ENCODE assay signal across 8 cellular contexts in the genomic region with DNA sequence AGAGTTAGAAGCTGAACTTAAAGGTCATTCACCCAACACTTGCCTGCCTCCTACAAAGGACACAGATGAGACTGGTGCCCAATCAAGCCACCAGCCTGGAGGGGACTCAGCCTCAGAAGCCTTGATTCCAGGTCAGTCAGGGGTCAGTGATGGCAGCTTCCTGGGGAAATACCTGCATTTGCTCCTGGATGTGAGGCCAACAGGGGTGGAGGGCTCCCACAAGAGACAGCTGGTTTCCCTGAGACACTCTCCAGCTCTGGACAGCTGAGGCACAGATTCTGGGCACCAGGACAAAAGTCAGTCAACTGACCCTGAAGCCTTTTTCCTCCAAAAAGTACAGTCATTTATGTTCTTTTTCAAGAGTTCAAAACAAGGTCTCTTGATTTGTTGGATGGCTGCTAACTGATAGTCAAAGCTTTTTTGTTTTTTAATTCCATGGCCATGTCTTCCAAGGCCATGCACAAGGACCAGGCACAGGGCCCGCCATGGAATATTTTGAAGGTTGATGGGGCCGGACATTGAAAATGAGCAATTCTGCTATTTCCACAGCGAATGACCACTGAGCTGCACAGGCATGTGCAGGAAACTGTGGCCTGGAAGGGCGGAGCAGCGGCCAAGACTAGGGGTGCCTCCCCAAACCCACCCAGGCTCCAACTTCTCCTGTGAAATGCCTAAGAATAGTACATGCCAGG. TPM values are rescaled to one million over a fixed set of nuclear protein-coding genes. Genes with fewer than 3 reads are reported as not detected.
DNase-seq lines count a peak whose midpoint lies in the region; ATAC-seq and TF ChIP-seq lines count a peak whose summit lies in the region.

No MANE protein-coding gene starts in this region.

- POLR2A ChIA-PET in naive thymus-derived CD8-positive, alpha-beta T cell (lab: Charles Lee): no interaction called here

- H3K4me3 ChIP-seq in ACC112 (ENCODE audit: low read depth, low read length): peak overlapping the region; percentile 84
- H3K4me3 ChIP-seq in HAP-1: peak overlapping the region; percentile 60
- peak overlapping the region in 2 of 3 experiments; percentile 76 to 81 for H3K4me3 ChIP-seq in mammary epithelial cell (replicated peaks in 1 of 3; ENCODE audit: insufficient read depth in 1 of 3, low read depth in 2 of 3, low read length in 3 of 3)

- no TSS peak for BruUV-seq in mammary epithelial cell (replicated peaks; lab: Mats Ljungman, UMichigan)

- no peak overlapping the region for H3K9ac ChIP-seq in mammary epithelial cell (ENCODE audit: insufficient read depth, low read length)

- no peaks in the 10 kb centered on the region for H3K27me3 ChIP-seq in ACC112 (ENCODE audit: insufficient read depth, low read length)
- H3K27me3 ChIP-seq in HAP-1 (ENCODE audit: low read depth): no peaks in the 10 kb centered on the region
- H3K27me3 ChIP-seq in mammary epithelial cell (ENCODE audit: insufficient read depth, low read length): no peaks in the 10 kb centered on the region

- in situ Hi-C loops in HAP-1 (cut with MboI; ENCODE audit: low sequenced_read_pairs) (no loop called here), mammary epithelial cell (cut with MboI; ENCODE audit: low sequenced_read_pairs in 2 of 2) (no loop called here)

- peaks cover 12 to 19% (median 16%) of the 10 kb centered on the region in 4 donors for H3K4me1 Mint-ChIP-seq in naive thymus-derived CD8-positive, alpha-beta T cell
- H3K4me1 Mint-ChIP-seq in activated CD8-positive, alpha-beta memory T cell treated with anti-CD3 and anti-CD28 coated beads, Interleukin-2, amount 10 ng/mL, durations not matched to agents 7 days and 5 days: peaks cover 4% of the 10 kb centered on the region

- H3K9me3 Mint-ChIP-seq in naive thymus-derived CD8-positive, alpha-beta T cell: no peaks in the 10 kb centered on the region
- H3K9me3 Mint-ChIP-seq in activated CD8-positive, alpha-beta memory T cell treated with anti-CD3 and anti-CD28 coated beads, Interleukin-2, amount 10 ng/mL, durations not matched to agents 7 days and 5 days (ENCODE audit: low read depth): no peaks in the 10 kb centered on the region

- no peak overlapping the region for H2AFZ ChIP-seq in ACC112 (ENCODE audit: low read length, unreplicated experiment)
- no peak overlapping the region for H2AFZ ChIP-seq in mammary epithelial cell (ENCODE audit: low read depth, low read length)

- ATAC-seq in naive thymus-derived CD8-positive, alpha-beta T cell: no peak
- ATAC-seq in activated CD8-positive, alpha-beta memory T cell treated with anti-CD3 and anti-CD28 coated beads, Interleukin-2, amount 10 ng/mL, durations not matched to agents 7 days and 5 days: no peak
- ATAC-seq in GM21619 (IDR thresholded peaks at IDR 0.05; ENCODE audit: unreplicated experiment): no peak

- DNase-seq in HAP-1 (ENCODE audit: low spot score in 2 of 2) (no peak), mammary epithelial cell (no peak), cortex of kidney (lab: John Stamatoyannopoulos, UW) (no peak), HK-2 (ENCODE audit: unreplicated experiment) (no peak)
- DNase-seq in naive thymus-derived CD8-positive, alpha-beta T cell: no peak
- no peak for DNase-seq in activated CD8-positive, alpha-beta memory T cell treated with anti-CD3 and anti-CD28 coated beads, Interleukin-2, amount 10 ng/mL, durations not matched to agents 7 days and 5 days

- dilution Hi-C loops in mammary epithelial cell (cut with HindIII; ENCODE audit: low sequenced_read_pairs): no loop called here

- H3K27ac Mint-ChIP-seq in naive thymus-derived CD8-positive, alpha-beta T cell: peak overlapping the region in 3 of 10 donors; percentile 17 to 70 (median 30)
- H3K27ac Mint-ChIP-seq in activated CD8-positive, alpha-beta memory T cell treated with anti-CD3 and anti-CD28 coated beads, Interleukin-2, amount 10 ng/mL, durations not matched to agents 7 days and 5 days: no peak overlapping the region

- H3K4me1 ChIP-seq in ACC112 (ENCODE audit: control insufficient read depth, insufficient read depth, low read length, unreplicated experiment) (peaks cover 30% of the 10 kb centered on the region), HAP-1 (peaks cover 29% of the 10 kb centered on the region), mammary epithelial cell (ENCODE audit: insufficient read depth, low read length) (peaks cover 42% of the 10 kb centered on the region)

- no peak overlapping the region for H3K27ac ChIP-seq in ACC112 (ENCODE audit: low read depth, low read length)
- H3K27ac ChIP-seq in mammary epithelial cell (ENCODE audit: insufficient read depth, low read depth, low read length): peak overlapping the region; percentile 51

- H3K79me2 ChIP-seq in ACC112 (ENCODE audit: control insufficient read depth, insufficient read depth, low read length, unreplicated experiment) (peaks cover 46% of the 10 kb centered on the region), mammary epithelial cell (ENCODE audit: insufficient read depth, low read length) (peaks cover 65% of the 10 kb centered on the region)

- no peaks in the 10 kb centered on the region for H4K20me1 ChIP-seq in mammary epithelial cell (ENCODE audit: insufficient read depth, low read length)

- WGBS in mammary epithelial cell (ENCODE audit: low coverage, missing lambda C conversion rate): 98% methylated on average over 5 of the region's 5 CpGs

- H3K4me2 ChIP-seq in mammary epithelial cell (ENCODE audit: insufficient read depth, low read depth, low read length): peak overlapping the region; percentile 93

- H3K4me3 Mint-ChIP-seq in naive thymus-derived CD8-positive, alpha-beta T cell: peak overlapping the region; percentile 27 to 78 (median 68)
- H3K4me3 Mint-ChIP-seq in activated CD8-positive, alpha-beta memory T cell treated with anti-CD3 and anti-CD28 coated beads, Interleukin-2, amount 10 ng/mL, durations not matched to agents 7 days and 5 days: no peak overlapping the region

- H3K9me3 ChIP-seq in HAP-1 (no peaks in the 10 kb centered on the region), mammary epithelial cell (replicated peaks; ENCODE audit: insufficient read depth, low read length) (no peaks in the 10 kb centered on the region)

- H3K36me3 ChIP-seq in ACC112 (ENCODE audit: insufficient read depth, low read length) (no peaks in the 10 kb centered on the region), HAP-1 (replicated peaks) (no peaks in the 10 kb centered on the region; the same call in 1 of the 2 replicates), mammary epithelial cell (ENCODE audit: insufficient read depth, low read length) (peaks cover 4% of the 10 kb centered on the region)

- peaks cover 6 to 23% (median 11%) of the 10 kb centered on the region in 5 donors for H3K27me3 Mint-ChIP-seq in naive thymus-derived CD8-positive, alpha-beta T cell
- H3K27me3 Mint-ChIP-seq in activated CD8-positive, alpha-beta memory T cell treated with anti-CD3 and anti-CD28 coated beads, Interleukin-2, amount 10 ng/mL, durations not matched to agents 7 days and 5 days: peaks cover 34% of the 10 kb centered on the region

- intact Hi-C loops in mammary epithelial cell (cut with micrococcal nuclease): loop anchor here (2.0 kb wide), 1 partner anchor 19 kb away; no protein-coding TSS in a partner anchor

- CTCF ChIA-PET in mammary epithelial cell (lab: Charles Lee; ENCODE audit: low non-redundant PET): interaction anchor here (0.7 kb wide), 1 partner anchor 62 kb away, joined by 3 read pairs; no protein-coding TSS in a partner anchor
- CTCF ChIA-PET in activated CD8-positive, alpha-beta memory T cell treated with anti-CD3 and anti-CD28 coated beads, Interleukin-2, amount 10 ng/mL, durations not matched to agents 7 days and 5 days (lab: Charles Lee): no interaction called here

- H3K36me3 Mint-ChIP-seq in naive thymus-derived CD8-positive, alpha-beta T cell: no peaks in the 10 kb centered on the region
- H3K36me3 Mint-ChIP-seq in activated CD8-positive, alpha-beta memory T cell treated with anti-CD3 and anti-CD28 coated beads, Interleukin-2, amount 10 ng/mL, durations not matched to agents 7 days and 5 days: no peaks in the 10 kb centered on the region

- TF ChIP-seq CTCF in mammary epithelial cell (conservative IDR thresholded peaks at IDR 0.05 in 1 of 2, IDR thresholded peaks at IDR 0.05 in 1 of 2; ENCODE audit: extremely low read depth in 1 of 2, insufficient read depth in 1 of 2, low read depth in 1 of 2, low read length in 2 of 2): no peak

RNA-seq across cellular contexts. Expression of gene C2CD2, which starts 1.8 kb away (rescaled TPM):
- 10 to 100 TPM; 29.1 to 36.7 TPM for total RNA-seq in mammary epithelial cell
- polyA plus RNA-seq in mammary epithelial cell: 28.0 TPM
- 90.3 TPM for polyA minus RNA-seq in mammary epithelial cell
- 10 to 100 TPM; 13.0 to 14.6 TPM for total RNA-seq in naive thymus-derived CD8-positive, alpha-beta T cell
- 1 to 10 TPM; 2.4 to 3.7 (median 2.8) TPM for polyA plus RNA-seq in naive thymus-derived CD8-positive, alpha-beta T cell
- total RNA-seq in activated CD8-positive, alpha-beta memory T cell treated with anti-CD3 and anti-CD28 coated beads, Interleukin-2, amount 10 ng/mL, durations not matched to agents 7 days and 5 days: 10 to 100 TPM in 1 of 2 experiments, 1 to 10 TPM in 1; 6.4 to 10.7 TPM

RNA-seq across cellular contexts. Expression of gene ZBTB21, which starts 58.1 kb away (rescaled TPM):
- 10 to 100 TPM; 16.3 to 22.4 TPM for total RNA-seq in mammary epithelial cell
- polyA plus RNA-seq in mammary epithelial cell: 6.7 TPM
- 11.0 TPM for polyA minus RNA-seq in mammary epithelial cell
- total RNA-seq in naive thymus-derived CD8-positive, alpha-beta T cell: 10 to 100 TPM; 29.4 to 33.3 TPM
- polyA plus RNA-seq in naive thymus-derived CD8-positive, alpha-beta T cell: 1 to 10 TPM; 4.2 to 6.3 (median 4.7) TPM
- 10 to 100 TPM; 14.2 to 16.3 TPM for total RNA-seq in activated CD8-positive, alpha-beta memory T cell treated with anti-CD3 and anti-CD28 coated beads, Interleukin-2, amount 10 ng/mL, durations not matched to agents 7 days and 5 days
